ENCODE assay signal across 12 cellular contexts in genomic region chr12:124454352-124454725, GRCh38.
DNase-seq lines count a peak whose midpoint lies in the region; ATAC-seq and TF ChIP-seq lines count a peak whose summit lies in the region.
"Had no signal": no experiment of that assay in that cellular context is flagged by ENCODE, and none has a peak within 500 bp of the region (broad histone marks: within the 10 kb centered on the region; RNA-seq: fewer than 3 reads in every experiment).

No MANE protein-coding gene starts in this region.

- H3K27me3 ChIP-seq in GM06990 (replicated peaks; ENCODE audit: control insufficient read depth, insufficient read depth, low read length) (no peaks in the 10 kb centered on the region), gastroesophageal sphincter (no peaks in the 10 kb centered on the region), sigmoid colon (no peaks in the 10 kb centered on the region)
- H3K27me3 ChIP-seq: pancreas had no signal

- H3K4me1 ChIP-seq in gastroesophageal sphincter (peaks cover 0 to 74% (median 43%) of the 10 kb centered on the region in 3 donors), sigmoid colon (peaks cover 0 to 81% (median 72%) of the 10 kb centered on the region in 4 donors)

- H3K9me3 ChIP-seq in gastroesophageal sphincter = no peaks in the 10 kb centered on the region
- no peaks in the 10 kb centered on the region for H3K9me3 ChIP-seq in sigmoid colon
- H3K9me3 ChIP-seq: pancreas had no signal

- 38% methylated on average over 7 of the region's 11 CpGs; no CpG with 5 or more reads in 1 of the 2 donors for WGBS in gastroesophageal sphincter (ENCODE audit: low coverage in 1 of 2), 2 donors
- 80 to 87% methylated on average over 11 of the region's 11 CpGs for WGBS in sigmoid colon, 2 donors

- TF ChIP-seq POLR2A in gastroesophageal sphincter (IDR thresholded peaks at IDR 0.05) (no peak), sigmoid colon (IDR thresholded peaks at IDR 0.05) (no peak)

- POLR2A ChIA-PET in RWPE1 (lab: Yijun Ruan, JAX; ENCODE audit: low non-redundant PET) = no interaction called here

- ATAC-seq in gastroesophageal sphincter = no peak
- ATAC-seq in GM18868 (IDR thresholded peaks at IDR 0.05; ENCODE audit: unreplicated experiment) = no peak
- ATAC-seq: K562 had no signal

- peaks cover 31% of the 10 kb centered on the region for H3K36me3 ChIP-seq in GM06990 (ENCODE audit: control insufficient read depth, insufficient read depth, low read length)
- H3K36me3 ChIP-seq in gastroesophageal sphincter = peaks cover 0 to 43% of the 10 kb centered on the region in 2 donors
- H3K36me3 ChIP-seq in sigmoid colon = peaks cover 0 to 21% (median 8%) of the 10 kb centered on the region in 4 donors

- DNase-seq in GM06990 (ENCODE audit: extremely low read depth, insufficient read length) = no peak
- no peak for DNase-seq in RWPE1 (ENCODE audit: low spot score)
- DNase-seq in sigmoid colon = no peak
- no peak for DNase-seq in SHP77 (lab: John Stamatoyannopoulos, UW)
- no peak for DNase-seq in NCI-H2171 treated with DMSO at 0.1 percent for 48 hours (lab: John Stamatoyannopoulos, UW)
- DNase-seq in cerebellar cortex (ENCODE audit: low spot score) = no peak
- DNase-seq: activated CD4-positive, alpha-beta T cell treated with anti-CD3 and anti-CD28 coated beads for 1 hour; DMS79 treated with DMSO at 0.1 percent for 48 hours had no signal

- TF ChIP-seq EP300 in gastroesophageal sphincter (IDR thresholded peaks at IDR 0.05) (no peak), sigmoid colon (IDR thresholded peaks at IDR 0.05) (no peak)

- CTCF ChIA-PET in RWPE1 (lab: Yijun Ruan, JAX) = no interaction called here

- H3K4me3 ChIP-seq in GM06990 (replicated peaks; ENCODE audit: low read depth, low read length) (peak overlapping the region; percentile 49), gastroesophageal sphincter (no peak overlapping the region), sigmoid colon (no peak overlapping the region)
- H3K4me3 ChIP-seq: K562, pancreas had no signal

- intact Hi-C loops in sigmoid colon (cut with DNase I) = no loop called here

- TF ChIP-seq CTCF in GM06990 (IDR thresholded peaks at IDR 0.05; ENCODE audit: insufficient read depth, low read length, poor library complexity, severe bottlenecking) (no peak), RWPE1 (conservative IDR thresholded peaks at IDR 0.05; ENCODE audit: low read depth) (no peak), gastroesophageal sphincter (IDR thresholded peaks at IDR 0.05) (no peak), sigmoid colon (IDR thresholded peaks at IDR 0.05) (no peak)

- H3K27ac ChIP-seq in RWPE1 = peak overlapping the region; percentile 68
- peak overlapping the region in 3 of 4 donors; percentile 77 to 83 (median 81) for H3K27ac ChIP-seq in gastroesophageal sphincter
- H3K27ac ChIP-seq in sigmoid colon = peak overlapping the region; percentile 77 to 97 (median 94)
